In the genomic region with DNA sequence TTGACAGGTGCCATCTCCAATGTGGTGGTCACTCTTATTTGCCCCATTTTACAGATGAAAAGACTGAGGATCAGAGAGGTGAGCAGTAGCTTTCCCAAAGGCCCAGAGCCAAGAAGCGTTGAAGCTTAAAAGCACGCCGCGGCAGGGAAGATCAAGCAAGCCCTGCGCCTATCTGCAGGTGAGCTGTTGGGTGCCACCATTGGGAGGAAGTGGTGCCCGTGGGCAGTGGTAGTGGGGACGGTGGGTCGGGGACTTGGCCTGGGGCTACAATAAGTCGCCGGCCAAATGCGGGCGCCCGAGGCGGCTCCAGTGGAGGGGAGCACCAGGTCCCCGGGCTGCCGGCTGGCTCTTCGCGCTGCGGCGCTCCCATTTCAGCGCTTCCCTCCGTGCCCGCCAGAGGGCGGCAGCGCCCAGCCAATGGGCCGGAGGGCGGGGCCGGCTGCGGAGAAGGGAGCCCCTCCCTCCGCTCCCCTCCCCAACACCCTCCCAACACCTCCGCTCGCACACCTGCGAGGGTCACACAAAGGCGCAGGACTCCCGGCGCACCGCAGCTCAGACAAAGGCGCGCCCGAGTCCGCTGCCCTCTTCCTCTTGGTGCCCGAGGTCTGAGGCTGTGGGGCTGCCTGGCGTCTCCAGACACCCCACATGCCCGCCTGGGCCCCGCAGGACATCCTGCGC, we compare ENCODE assay signal across 8 cellular contexts. TPM values are rescaled to one million over a fixed set of nuclear protein-coding genes. Genes with fewer than 3 reads are reported as not detected.
DNase-seq lines count a peak whose midpoint lies in the region; ATAC-seq lines count a peak whose summit lies in the region.

No MANE protein-coding gene starts in this region.

- peak overlapping the region in 10 of 11 experiments; percentile 25 to 89 (median 60); a peak in 17 of 22 replicates for H3K27ac ChIP-seq in BLaER1 treated with 17β-estradiol and CSF1 and Interleukin-3, amounts not matched to agents 10 nM and 100 nM

- peaks cover 0 to 11% (median 0%) of the 10 kb centered on the region in 11 experiments; a peak in 5 of 22 replicates for H3K27me3 ChIP-seq in BLaER1 treated with 17β-estradiol and CSF1 and Interleukin-3, amounts not matched to agents 10 nM and 100 nM

- peaks cover 0 to 41% (median under 1%) of the 10 kb centered on the region in 11 experiments; a peak in 10 of 22 replicates for H4K20me1 ChIP-seq in BLaER1 treated with 17β-estradiol and CSF1 and Interleukin-3, amounts not matched to agents 10 nM and 100 nM

- H3K36me3 ChIP-seq in BLaER1 treated with 17β-estradiol and CSF1 and Interleukin-3, amounts not matched to agents 10 nM and 100 nM = peaks cover 0 to 17% (median 0%) of the 10 kb centered on the region in 11 experiments; a peak in 5 of 22 replicates

- peaks cover 47 to 87% (median 82%) of the 10 kb centered on the region in 10 experiments for H3K4me1 ChIP-seq in BLaER1 treated with 17β-estradiol and CSF1 and Interleukin-3, amounts not matched to agents 10 nM and 100 nM

- H3K9ac ChIP-seq in BLaER1 treated with 17β-estradiol and CSF1 and Interleukin-3, amounts not matched to agents 10 nM and 100 nM = peak overlapping the region; percentile 50 to 85 (median 72)

- peak overlapping the region; percentile 97 for H3K4me3 Mint-ChIP-seq in T-helper 17 cell

- DNase-seq in NCI-H1105 (lab: John Stamatoyannopoulos, UW) = peak; percentile 87
- DNase-seq in T-helper 17 cell = peak; percentile 83 to 93 (median 84)
- peak in 44 of 56 donors; percentile 7 to 78 (median 44) for DNase-seq in amygdala (lab: John Stamatoyannopoulos, UW)
- DNase-seq in hippocampal formation (lab: John Stamatoyannopoulos, UW) = peak; percentile 23 to 59
- DNase-seq in sciatic nerve (ENCODE audit: low spot score) = peak; percentile 85

- intact Hi-C loops in sciatic nerve (cut with DNase I) = loop anchor here (10.0 kb wide), 1 partner anchor 192 kb away; a partner anchor contains a TSS

- H3K4me2 ChIP-seq in BLaER1 treated with 17β-estradiol and CSF1 and Interleukin-3, amounts not matched to agents 10 nM and 100 nM = peak overlapping the region; percentile 87 to 99 (median 96)

- no peaks in the 10 kb centered on the region for H3K27me3 Mint-ChIP-seq in T-helper 17 cell

- H3K36me3 Mint-ChIP-seq in T-helper 17 cell (ENCODE audit: low read depth) = peaks cover 6% of the 10 kb centered on the region

- H3K4me3 ChIP-seq in BLaER1 treated with 17β-estradiol and CSF1 and Interleukin-3, amounts not matched to agents 10 nM and 100 nM = peak overlapping the region; percentile 51 to 84 (median 66)

- peaks cover 67% of the 10 kb centered on the region for H3K4me1 Mint-ChIP-seq in T-helper 17 cell

- ATAC-seq in GM21423 (IDR thresholded peaks at IDR 0.05; ENCODE audit: unreplicated experiment) (peak; percentile 34), T-helper 17 cell (peak; percentile 71), sciatic nerve (peak; percentile 78), HG03025 (IDR thresholded peaks at IDR 0.05; ENCODE audit: low FRiP score, unreplicated experiment) (no peak)

- H3K9me3 ChIP-seq in BLaER1 treated with 17β-estradiol and CSF1 and Interleukin-3, amounts not matched to agents 10 nM and 100 nM (replicated peaks in 1 of 11) = no peaks in the 10 kb centered on the region
- H3K9me3 ChIP-seq in T-helper 17 cell (ENCODE audit: control insufficient read depth, low read length, poor library complexity, severe bottlenecking) = no peaks in the 10 kb centered on the region

- peak overlapping the region; percentile 97 for H3K27ac Mint-ChIP-seq in T-helper 17 cell

RNA-seq across cellular contexts. Expression of a gene that starts 0.7 kb away (rescaled TPM):
- total RNA-seq in T-helper 17 cell (10 to 100 TPM; 24.5 to 42.7 TPM), sciatic nerve (5.6 TPM)

RNA-seq across cellular contexts. Expression of a gene that starts 57.0 kb away (rescaled TPM):
- total RNA-seq in T-helper 17 cell (10 to 100 TPM; 23.1 to 23.6 TPM), sciatic nerve (13.2 TPM)
